In the genomic region with DNA sequence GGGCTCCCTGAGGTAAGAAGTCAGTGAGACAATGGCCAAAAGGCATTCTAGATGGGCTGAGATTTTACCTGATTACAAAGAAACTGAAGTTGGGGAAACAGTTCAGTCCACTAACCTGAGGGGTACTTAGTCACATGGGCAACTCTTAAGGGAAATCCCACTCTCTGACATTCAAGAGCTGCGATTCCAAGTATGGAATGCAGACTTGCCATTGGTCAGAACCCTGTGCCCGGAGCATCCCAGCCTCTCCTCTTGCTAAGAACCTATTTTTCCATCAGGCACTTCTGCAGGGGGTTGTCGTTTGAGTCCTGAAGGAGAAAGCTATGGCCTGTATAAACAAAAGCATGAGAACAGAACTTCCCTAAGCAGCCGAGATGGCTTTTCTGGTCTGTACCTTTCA, we compare ENCODE assay signal across 34 cellular contexts.
"Had no signal": no experiment of that assay in that cellular context is flagged by ENCODE, and none has a peak within 500 bp of the region (broad histone marks: within the 10 kb centered on the region; RNA-seq: fewer than 3 reads in every experiment).

No MANE protein-coding gene starts in this region.

- H3K4me3 ChIP-seq: coronary artery, esophagus muscularis mucosa, gastroesophageal sphincter, heart right ventricle, lower lobe of right lung, mucosa of descending colon, prostate gland, right atrium auricular region, smooth muscle cell, suprapubic skin, transverse colon, upper lobe of right lung, uterus had no signal

- H3K4me2 ChIP-seq: smooth muscle cell had no signal

- H3K4me3 Mint-ChIP-seq: memory B cell; mesothelial cell of epicardium; naive B cell; natural killer cell treated with Interleukin-12 subunit alpha and Interleukin-12 subunit beta and Interleukin-15 and Interleukin-18, amount 100 ng/mL, for 72 hours; neural crest cell; stimulated activated naive CD8-positive, alpha-beta T cell treated with anti-CD3 and anti-CD28 coated beads, Interleukin-15, amount 100 ng/mL, for 72 hours had no signal

- H3K27me3 ChIP-seq: esophagus muscularis mucosa, foreskin keratinocyte, gastroesophageal sphincter, heart right ventricle, neutrophil, right atrium auricular region, suprapubic skin, transverse colon, upper lobe of right lung, uterus had no signal

- H2AFZ ChIP-seq: parathyroid adenoma had no signal

- ATAC-seq: gastroesophageal sphincter; heart right ventricle; left ventricle myocardium superior; lower lobe of right lung; mucosa of descending colon; natural killer cell treated with Interleukin-12 subunit alpha and Interleukin-12 subunit beta and Interleukin-15 and Interleukin-18, amount 100 ng/mL, for 72 hours; sciatic nerve; stimulated activated naive CD8-positive, alpha-beta T cell treated with anti-CD3 and anti-CD28 coated beads, Interleukin-15, amount 100 ng/mL, for 72 hours; upper lobe of right lung had no signal

- DNase-seq: dermis blood vessel endothelial cell; effector memory CD4-positive, alpha-beta T cell; foreskin keratinocyte; heart right ventricle; hippocampal formation; islet precursor cell; left ventricle myocardium superior; lower lobe of right lung; mucosa of descending colon; naive B cell; stimulated activated CD4-positive, alpha-beta T cell treated with anti-CD3 and anti-CD28 coated beads, Interleukin-12 subunit alpha, Interleukin-12 subunit beta, amount 100 ng/mL, for 4 hours; stimulated activated CD4-positive, alpha-beta T cell treated with anti-CD3 and anti-CD28 coated beads, Interleukin-1b, Interleukin-23, amount 100 ng/mL, for 48 hours; stimulated activated CD4-positive, alpha-beta T cell treated with anti-CD3 and anti-CD28 coated beads, Interleukin-4, amount 100 ng/mL, for 1 hour; stimulated activated CD8-positive, alpha-beta memory T cell treated with anti-CD3 and anti-CD28 coated beads, Interleukin-4, amount 100 ng/mL, for 48 hours; stimulated activated naive CD4-positive, alpha-beta T cell; stimulated activated naive CD8-positive, alpha-beta T cell treated with anti-CD3 and anti-CD28 coated beads, Interleukin-15, amount 100 ng/mL, for 72 hours; transverse colon; upper lobe of right lung; uterus had no signal

- H3K27me3 Mint-ChIP-seq: stimulated activated naive CD8-positive, alpha-beta T cell treated with anti-CD3 and anti-CD28 coated beads, Interleukin-15, amount 100 ng/mL, for 72 hours had no signal

- H3K9ac ChIP-seq: parathyroid adenoma had no signal

- H3K79me2 ChIP-seq: parathyroid adenoma had no signal

- H3K9me3 Mint-ChIP-seq: memory B cell, mesothelial cell of epicardium, neural crest cell had no signal

- H3K9me3 ChIP-seq: esophagus muscularis mucosa, gastroesophageal sphincter, heart right ventricle, lower lobe of right lung, mucosa of descending colon, neutrophil, prostate gland, right atrium auricular region, suprapubic skin, transverse colon, upper lobe of right lung, uterus had no signal

- H3K27ac ChIP-seq: coronary artery, esophagus muscularis mucosa, gastroesophageal sphincter, heart right ventricle, lower lobe of right lung, neutrophil, parathyroid adenoma, prostate gland, right atrium auricular region, suprapubic skin, transverse colon, upper lobe of right lung, uterus had no signal

- H3K36me3 Mint-ChIP-seq: memory B cell; mesothelial cell of epicardium; naive B cell; natural killer cell treated with Interleukin-12 subunit alpha and Interleukin-12 subunit beta and Interleukin-15 and Interleukin-18, amount 100 ng/mL, for 72 hours had no signal

- H3K4me1 Mint-ChIP-seq: memory B cell; naive B cell; stimulated activated naive CD8-positive, alpha-beta T cell treated with anti-CD3 and anti-CD28 coated beads, Interleukin-15, amount 100 ng/mL, for 72 hours had no signal

- FAIRE-seq: endothelial cell of umbilical vein had no signal

- H3K27ac Mint-ChIP-seq: memory B cell; mesothelial cell of epicardium; naive B cell; natural killer cell treated with Interleukin-12 subunit alpha and Interleukin-12 subunit beta and Interleukin-15 and Interleukin-18, amount 100 ng/mL, for 72 hours; stimulated activated naive CD8-positive, alpha-beta T cell treated with anti-CD3 and anti-CD28 coated beads, Interleukin-15, amount 100 ng/mL, for 72 hours had no signal

- H3K36me3 ChIP-seq: esophagus muscularis mucosa, gastroesophageal sphincter, heart right ventricle, lower lobe of right lung, neutrophil, prostate gland, right atrium auricular region, suprapubic skin, transverse colon, upper lobe of right lung, uterus had no signal

- H3K4me1 ChIP-seq: esophagus muscularis mucosa, gastroesophageal sphincter, heart right ventricle, lower lobe of right lung, parathyroid adenoma, prostate gland, right atrium auricular region, suprapubic skin, transverse colon, upper lobe of right lung, uterus had no signal
